ENCODE assay signal across 10 cellular contexts in the genomic region with DNA sequence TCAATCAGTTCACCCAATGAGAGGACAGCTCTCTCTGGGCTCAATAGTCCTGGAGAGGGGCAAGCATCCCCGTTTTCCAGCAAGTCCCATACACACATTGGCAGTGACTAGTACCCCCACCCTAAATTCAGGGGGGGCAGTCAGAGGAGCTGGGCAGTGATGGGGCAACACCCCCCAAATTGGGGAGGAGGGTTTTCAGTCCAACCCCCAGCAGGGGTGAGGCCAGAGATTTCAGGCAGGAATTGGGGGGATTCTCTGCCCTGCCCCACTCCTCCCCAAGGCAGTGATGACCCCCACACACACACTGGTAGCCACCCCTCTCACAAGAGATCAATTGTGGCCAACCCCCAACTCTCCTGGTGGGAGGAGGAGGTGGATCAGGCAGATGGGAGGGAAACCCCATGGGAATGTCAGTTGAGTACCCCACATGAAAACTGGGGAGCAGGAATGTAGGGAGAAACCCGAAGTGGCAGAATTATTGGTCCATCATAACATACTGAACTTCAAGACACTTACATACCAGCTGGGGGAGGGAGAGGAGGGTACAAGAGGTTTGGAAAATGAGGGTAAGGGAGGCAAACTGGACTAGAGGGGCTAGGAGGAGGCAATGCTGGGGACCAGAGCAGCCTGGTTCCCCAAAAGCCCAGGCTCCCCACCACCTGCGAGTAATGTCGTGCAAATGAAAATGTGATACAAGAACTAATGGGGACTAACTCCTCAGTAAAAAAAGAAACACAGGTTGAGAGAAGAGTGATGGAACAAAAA. TPM values are rescaled to one million over a fixed set of nuclear protein-coding genes. Genes with fewer than 3 reads are reported as not detected.
DNase-seq lines count a peak whose midpoint lies in the region; ATAC-seq and TF ChIP-seq lines count a peak whose summit lies in the region.
"Had no signal": no experiment of that assay in that cellular context is flagged by ENCODE, and none has a peak within 500 bp of the region (broad histone marks: within the 10 kb centered on the region; RNA-seq: fewer than 3 reads in every experiment).

No MANE protein-coding gene starts in this region.

- TF ChIP-seq CTCF in MCF 10A (IDR thresholded peaks at IDR 0.05; ENCODE audit: unreplicated experiment) (no peak), mammary epithelial cell (conservative IDR thresholded peaks at IDR 0.05 in 1 of 2, IDR thresholded peaks at IDR 0.05 in 1 of 2; ENCODE audit: extremely low read depth in 1 of 2, insufficient read depth in 1 of 2, low read depth in 1 of 2, low read length in 2 of 2) (no peak), brain (conservative IDR thresholded peaks at IDR 0.05) (no peak), natural killer cell (IDR thresholded peaks at IDR 0.05) (no peak), upper lobe of right lung (IDR thresholded peaks at IDR 0.05) (no peak)

- no peak overlapping the region for H3K27ac Mint-ChIP-seq in MCF 10A (ENCODE audit: low read depth, unreplicated experiment)
- H3K27ac Mint-ChIP-seq in brain = peak overlapping the region; percentile 14 to 96 (median 94)
- H3K27ac Mint-ChIP-seq in natural killer cell = no peak overlapping the region

- POLR2A ChIA-PET in MCF 10A (lab: Yijun Ruan, JAX) = interaction anchor here (0.7 to 16.5 kb wide), 11 partner anchors 8 to 88 kb away, joined by 3 to 429 read pairs (median 11); a partner anchor contains a TSS

- no peaks in the 10 kb centered on the region for H3K9me3 ChIP-seq in mammary epithelial cell (replicated peaks; ENCODE audit: insufficient read depth, low read length)
- H3K9me3 ChIP-seq in upper lobe of right lung = no peaks in the 10 kb centered on the region
- H3K9me3 ChIP-seq: left lung had no signal

- DNase-seq in MCF 10A (ENCODE audit: unreplicated experiment) (no peak), mammary epithelial cell (no peak), natural killer cell (no peak), upper lobe of right lung (peak; percentile 50), cerebellum (ENCODE audit: low spot score) (no peak), cortex of kidney (lab: John Stamatoyannopoulos, UW) (no peak)

- 80% methylated on average over 4 of the region's 4 CpGs for WGBS in mammary epithelial cell (ENCODE audit: low coverage, missing lambda C conversion rate)

- H3K27ac ChIP-seq in mammary epithelial cell (ENCODE audit: insufficient read depth, low read depth, low read length) (no peak overlapping the region), upper lobe of right lung (no peak overlapping the region)

- CTCF ChIA-PET in MCF 10A (lab: Yijun Ruan, JAX) = interaction anchor here (0.6 to 8.7 kb wide), 10 partner anchors 8 to 599 kb away, joined by 3 to 59 read pairs (median 4); a partner anchor contains a TSS
- CTCF ChIA-PET in mammary epithelial cell (lab: Charles Lee; ENCODE audit: low non-redundant PET) = no interaction called here

- BruUV-seq in MCF 10A (replicated peaks; lab: Mats Ljungman, UMichigan) (no TSS peak), mammary epithelial cell (replicated peaks; lab: Mats Ljungman, UMichigan) (no TSS peak)

- H3K4me3 Mint-ChIP-seq in MCF 10A (ENCODE audit: unreplicated experiment) (peak overlapping the region; percentile 78), brain (peak overlapping the region; percentile 76 to 92 (median 81)), natural killer cell (peak overlapping the region; percentile 71)

- no peaks in the 10 kb centered on the region for H3K27me3 ChIP-seq in mammary epithelial cell (ENCODE audit: insufficient read depth, low read length)
- no peaks in the 10 kb centered on the region for H3K27me3 ChIP-seq in upper lobe of right lung
- H3K27me3 ChIP-seq: left lung had no signal

- in situ Hi-C loops in mammary epithelial cell (cut with MboI; ENCODE audit: low sequenced_read_pairs in 2 of 2) = no loop called here

- peaks cover 3% of the 10 kb centered on the region for H3K36me3 ChIP-seq in mammary epithelial cell (ENCODE audit: insufficient read depth, low read length)
- peaks cover 27% of the 10 kb centered on the region for H3K36me3 ChIP-seq in upper lobe of right lung

- dilution Hi-C loops in mammary epithelial cell (cut with HindIII; ENCODE audit: low sequenced_read_pairs) = loop anchor here (5.0 kb wide), 1 partner anchor 37 kb away; a partner anchor contains a TSS

- H3K4me2 ChIP-seq in mammary epithelial cell (ENCODE audit: insufficient read depth, low read depth, low read length) = no peak overlapping the region

- H2AFZ ChIP-seq in mammary epithelial cell (ENCODE audit: low read depth, low read length) = no peak overlapping the region

- H3K9me3 Mint-ChIP-seq in MCF 10A (ENCODE audit: unreplicated experiment) = no peaks in the 10 kb centered on the region
- peaks cover 0 to 2% (median 0%) of the 10 kb centered on the region in 5 experiments for H3K9me3 Mint-ChIP-seq in brain
- no peaks in the 10 kb centered on the region for H3K9me3 Mint-ChIP-seq in natural killer cell

- H3K4me3 ChIP-seq in mammary epithelial cell (replicated peaks in 1 of 3; ENCODE audit: insufficient read depth in 1 of 3, low read depth in 2 of 3, low read length in 3 of 3) (no peak overlapping the region), upper lobe of right lung (no peak overlapping the region)

- H3K36me3 Mint-ChIP-seq in MCF 10A (ENCODE audit: insufficient read depth, unreplicated experiment) (peaks cover 31% of the 10 kb centered on the region), brain (peaks cover 40% of the 10 kb centered on the region), natural killer cell (no peaks in the 10 kb centered on the region)

- no peaks in the 10 kb centered on the region for H3K27me3 Mint-ChIP-seq in MCF 10A (ENCODE audit: insufficient read depth, unreplicated experiment)
- peaks cover 4% of the 10 kb centered on the region for H3K27me3 Mint-ChIP-seq in brain
- H3K27me3 Mint-ChIP-seq in natural killer cell (ENCODE audit: low read depth in 2 of 2) = no peaks in the 10 kb centered on the region

- peaks cover 35% of the 10 kb centered on the region for H3K4me1 Mint-ChIP-seq in MCF 10A (ENCODE audit: insufficient read depth, unreplicated experiment)
- peaks cover 55% of the 10 kb centered on the region for H3K4me1 Mint-ChIP-seq in brain
- H3K4me1 Mint-ChIP-seq in natural killer cell = peaks cover 42 to 59% of the 10 kb centered on the region in 2 donors

- H3K4me1 ChIP-seq in mammary epithelial cell (ENCODE audit: insufficient read depth, low read length) (peaks cover 39% of the 10 kb centered on the region), upper lobe of right lung (peaks cover 49% of the 10 kb centered on the region)

- intact Hi-C loops in MCF 10A (cut with micrococcal nuclease) = no loop called here
- intact Hi-C loops in mammary epithelial cell (cut with micrococcal nuclease) = loop anchor here (5.0 kb wide), 2 partner anchors 77 to 97 kb away; no protein-coding TSS in a partner anchor
- intact Hi-C loops in natural killer cell (cut with micrococcal nuclease) = loop anchor here (2.0 to 10.0 kb wide), 2 partner anchors 13 to 795 kb away; no protein-coding TSS in a partner anchor
- intact Hi-C loops in upper lobe of right lung (cut with DNase I) = no loop called here

- ATAC-seq in natural killer cell = no peak
- ATAC-seq in upper lobe of right lung = no peak
- no peak for ATAC-seq in GM21619 (IDR thresholded peaks at IDR 0.05; ENCODE audit: unreplicated experiment)

- no peaks in the 10 kb centered on the region for H4K20me1 ChIP-seq in mammary epithelial cell (ENCODE audit: insufficient read depth, low read length)

- H3K79me2 ChIP-seq in mammary epithelial cell (ENCODE audit: insufficient read depth, low read length) = peaks cover 39% of the 10 kb centered on the region

- no peak overlapping the region for H3K9ac ChIP-seq in mammary epithelial cell (ENCODE audit: insufficient read depth, low read length)

RNA-seq across cellular contexts. Expression of a gene that starts 3.1 kb away (rescaled TPM):
- total RNA-seq in MCF 10A (2022) = 37.7 and 42.8 TPM in 2 replicates
- total RNA-seq in mammary epithelial cell = 10 to 100 TPM in 1 of 2 donors, 1 to 10 TPM in 1; 9.2 to 30.8 TPM
- polyA plus RNA-seq in mammary epithelial cell = 7.2 TPM
- polyA minus RNA-seq in mammary epithelial cell = 18.0 TPM
- 375 TPM for polyA plus RNA-seq in brain (ENCODE audit: insufficient read depth, low read depth, low replicate concordance)
- 100 to 1,000 TPM; 191 to 315 (median 234) TPM for total RNA-seq in natural killer cell
- total RNA-seq in upper lobe of right lung = 78.1 TPM
- 29.9 TPM for total RNA-seq in cerebellum

RNA-seq across cellular contexts. Expression of a gene that starts 7.4 kb away (rescaled TPM):
- total RNA-seq in MCF 10A (2022) (165 and 190 TPM in 2 replicates), mammary epithelial cell (10 to 100 TPM; 26.8 to 97.9 TPM), natural killer cell (1,000 to 10,000 TPM in 1 of 3 donors, 100 to 1,000 TPM in 2; 636 to 1,422 (median 923) TPM), upper lobe of right lung (350 TPM), cerebellum (7.7 TPM)
- polyA plus RNA-seq in mammary epithelial cell (16.8 TPM), brain (ENCODE audit: insufficient read depth, low read depth, low replicate concordance) (34.2 TPM)
- 96.6 TPM for polyA minus RNA-seq in mammary epithelial cell

RNA-seq across cellular contexts. Expression of a gene that starts 16.5 kb away (rescaled TPM):
- total RNA-seq in MCF 10A (2022) (7.6 and 8.4 TPM in 2 replicates), mammary epithelial cell (10 to 100 TPM; 23.8 to 24.0 TPM), natural killer cell (100 to 1,000 TPM in 1 of 3 donors, 10 to 100 TPM in 2; 48.9 to 101 (median 96.1) TPM), upper lobe of right lung (9.3 TPM), cerebellum (28.3 TPM)
- polyA plus RNA-seq in mammary epithelial cell (32.2 TPM), brain (ENCODE audit: insufficient read depth, low read depth, low replicate concordance) (47.2 TPM)
- polyA minus RNA-seq in mammary epithelial cell = 50.2 TPM

RNA-seq across cellular contexts. Expression of a gene that starts 30.3 kb away (rescaled TPM):
- 3.9 and 4.4 TPM in 2 replicates for total RNA-seq in MCF 10A (2022)
- 1 to 10 TPM; 4.9 to 8.8 TPM for total RNA-seq in mammary epithelial cell
- polyA plus RNA-seq in mammary epithelial cell = 6.5 TPM
- polyA minus RNA-seq in mammary epithelial cell = 3.9 TPM
- polyA plus RNA-seq in brain (ENCODE audit: insufficient read depth, low read depth, low replicate concordance) = 8.7 TPM
- 10 to 100 TPM; 10.2 to 15.6 (median 11.6) TPM for total RNA-seq in natural killer cell
- total RNA-seq in upper lobe of right lung = 7.8 TPM
- total RNA-seq in cerebellum = 3.1 TPM

RNA-seq across cellular contexts. Expression of a gene that starts 35.7 kb away (rescaled TPM):
- total RNA-seq in MCF 10A (2022) (5.8 and 5.9 TPM in 2 replicates), mammary epithelial cell (1 to 10 TPM in 1 of 2 donors, under 1 TPM in 1; 0.33 to 1.9 TPM), natural killer cell (under 1 TPM; 0.50 to 0.77 (median 0.61) TPM), upper lobe of right lung (not detected), cerebellum (0.73 TPM)
- polyA plus RNA-seq in mammary epithelial cell (0.34 TPM), brain (ENCODE audit: insufficient read depth, low read depth, low replicate concordance) (not detected)
- not detected for polyA minus RNA-seq in mammary epithelial cell
- polyA plus RNA-seq: fibroblast of lung had no signal

Comparison
In these comparisons a context has a peak if more than half of its experiments do, and no peak if none do; other contexts are left out.
1. intact Hi-C loops: an anchor here in mammary epithelial cell (5.0 kb wide) and natural killer cell (2.0 to 10.0 kb wide); none called in MCF 10A and upper lobe of right lung.
2. H3K27ac Mint-ChIP-seq: peak in brain (5 of 5); none in MCF 10A (single experiment) and natural killer cell (0 of 2).
3. Peak in every context shown above with its lines, with median percentiles within 50 percentile points of each other: H3K4me3 Mint-ChIP-seq.